In the genomic region with DNA sequence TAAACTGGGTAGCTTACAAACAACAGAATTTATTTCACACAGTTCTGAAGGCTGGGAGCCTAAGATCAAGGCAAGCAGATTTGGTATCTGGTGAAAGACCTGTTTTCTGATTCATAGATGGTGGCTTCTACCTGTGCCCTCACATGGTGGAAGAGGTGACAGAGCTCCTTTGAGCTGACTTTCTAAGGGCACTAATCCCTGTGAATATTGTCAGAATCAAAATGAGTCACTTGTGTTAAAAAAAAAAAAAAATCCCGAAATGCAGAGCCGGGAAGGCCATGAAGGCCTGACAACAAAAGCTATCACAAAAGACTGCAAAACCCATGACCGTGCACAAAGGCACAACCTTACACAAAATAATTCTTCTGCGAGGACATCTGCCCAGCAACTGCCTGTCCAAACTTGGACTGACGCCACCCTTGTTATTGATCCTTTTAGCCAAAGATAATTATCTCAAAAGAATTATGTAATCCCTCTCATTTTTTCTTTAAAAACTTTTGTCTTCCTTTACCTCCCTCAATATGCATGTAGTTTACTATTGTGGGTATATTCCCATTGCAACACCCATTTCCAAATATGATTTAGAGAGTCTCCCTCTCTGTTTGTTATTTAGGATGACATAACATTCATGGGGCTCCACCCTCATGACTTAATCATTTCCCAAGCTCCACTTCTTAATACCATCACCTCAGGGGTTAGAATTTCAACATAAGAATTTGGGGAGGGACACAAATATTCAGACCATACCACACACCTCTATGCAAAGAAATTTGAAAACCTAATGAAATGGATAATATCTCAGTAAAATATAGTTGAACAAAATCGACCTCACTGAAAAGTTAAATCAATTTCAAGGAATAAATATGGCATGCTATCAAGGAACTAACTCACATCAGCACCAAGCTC, we compare ENCODE assay signal across 1 cellular context.
A peak's percentile ranks its signal among the peaks of the same experiment; 100 is the strongest.
TF ChIP-seq lines count a peak whose summit lies in the region.

No MANE protein-coding gene starts in this region.

TF ChIP-seq in HEK293, 187 proteins besides CTCF, POLR2A, EP300 and RAD21 (continued from another document):
- TF ChIP-seq ZBTB11 (tag by site-specific recombination; conservative IDR thresholded peaks at IDR 0.05; ENCODE audit: low read depth) (0 out of 2 replicates have a peak, but pooled peaks have one; percentile 8), YY1 (tag by site-specific recombination; IDR thresholded peaks at IDR 0.05) (no peak), ZNF335 (tag by site-specific recombination; conservative IDR thresholded peaks at IDR 0.05) (peak; percentile 81), ZNF707 (tag by site-specific recombination; IDR thresholded peaks at IDR 0.05) (no peak), SP7 (tag by site-specific recombination; IDR thresholded peaks at IDR 0.05) (peak; percentile 57; the same call in 1 of the 2 replicates), ZNF701 (tag by site-specific recombination; IDR thresholded peaks at IDR 0.05) (no peak), ZNF629 (tag by site-specific recombination; IDR thresholded peaks at IDR 0.05) (peak; percentile 88), ATF2 (tag by site-specific recombination; IDR thresholded peaks at IDR 0.05; ENCODE audit: low read depth) (peak; percentile 76; the same call in 1 of the 2 replicates), ZNF394 (tag by site-specific recombination; IDR thresholded peaks at IDR 0.05; ENCODE audit: borderline replicate concordance) (peak; percentile 31; the same call in 1 of the 2 replicates), ZNF664 (tag by site-specific recombination; IDR thresholded peaks at IDR 0.05) (peak; percentile 71), ZBTB21 (tag by site-specific recombination; IDR thresholded peaks at IDR 0.05) (peak; percentile 68), ZNF610 (tag by site-specific recombination; IDR thresholded peaks at IDR 0.05; ENCODE audit: borderline replicate concordance) (no peak), ZXDB (tag by site-specific recombination; IDR thresholded peaks at IDR 0.05) (no peak), ZBTB48 (tag by site-specific recombination; IDR thresholded peaks at IDR 0.05) (no peak), ZNF585B (tag by site-specific recombination; IDR thresholded peaks at IDR 0.05) (no peak), WT1 (tag by site-specific recombination; IDR thresholded peaks at IDR 0.05) (no peak), ZNF558 (tag by site-specific recombination; IDR thresholded peaks at IDR 0.05) (no peak), ZNF175 (tag by site-specific recombination; IDR thresholded peaks at IDR 0.05) (no peak), ZNF776 (tag by site-specific recombination; IDR thresholded peaks at IDR 0.05; ENCODE audit: borderline replicate concordance) (no peak), ZNF366 (tag by site-specific recombination; conservative IDR thresholded peaks at IDR 0.05) (peak; percentile 51; the same call in 1 of the 2 replicates), PRDM4 (tag by site-specific recombination; IDR thresholded peaks at IDR 0.05) (no peak), ZNF324 (tag by site-specific recombination; IDR thresholded peaks at IDR 0.05) (peak; percentile 38; the same call in 1 of the 2 replicates), GLIS1 (tag by site-specific recombination; IDR thresholded peaks at IDR 0.05) (no peak), YY2 (tag by site-specific recombination; IDR thresholded peaks at IDR 0.05) (no peak)
- TF ChIP-seq, protein P1, sequence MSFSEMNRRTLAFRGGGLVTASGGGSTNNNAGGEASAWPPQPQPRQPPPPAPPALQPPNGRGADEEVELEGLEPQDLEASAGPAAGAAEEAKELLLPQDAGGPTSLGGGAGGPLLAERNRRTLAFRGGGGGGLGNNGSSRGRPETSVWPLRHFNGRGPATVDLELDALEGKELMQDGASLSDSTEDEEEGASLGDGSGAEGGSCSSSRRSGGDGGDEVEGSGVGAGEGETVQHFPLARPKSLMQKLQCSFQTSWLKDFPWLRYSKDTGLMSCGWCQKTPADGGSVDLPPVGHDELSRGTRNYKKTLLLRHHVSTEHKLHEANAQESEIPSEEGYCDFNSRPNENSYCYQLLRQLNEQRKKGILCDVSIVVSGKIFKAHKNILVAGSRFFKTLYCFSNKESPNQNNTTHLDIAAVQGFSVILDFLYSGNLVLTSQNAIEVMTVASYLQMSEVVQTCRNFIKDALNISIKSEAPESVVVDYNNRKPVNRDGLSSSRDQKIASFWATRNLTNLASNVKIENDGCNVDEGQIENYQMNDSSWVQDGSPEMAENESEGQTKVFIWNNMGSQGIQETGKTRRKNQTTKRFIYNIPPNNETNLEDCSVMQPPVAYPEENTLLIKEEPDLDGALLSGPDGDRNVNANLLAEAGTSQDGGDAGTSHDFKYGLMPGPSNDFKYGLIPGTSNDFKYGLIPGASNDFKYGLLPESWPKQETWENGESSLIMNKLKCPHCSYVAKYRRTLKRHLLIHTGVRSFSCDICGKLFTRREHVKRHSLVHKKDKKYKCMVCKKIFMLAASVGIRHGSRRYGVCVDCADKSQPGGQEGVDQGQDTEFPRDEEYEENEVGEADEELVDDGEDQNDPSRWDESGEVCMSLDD (tag by site-specific recombination; IDR thresholded peaks at IDR 0.05) = 0 out of 2 replicates have a peak, but pooled peaks have one; percentile 13
- TF ChIP-seq, protein P2, sequence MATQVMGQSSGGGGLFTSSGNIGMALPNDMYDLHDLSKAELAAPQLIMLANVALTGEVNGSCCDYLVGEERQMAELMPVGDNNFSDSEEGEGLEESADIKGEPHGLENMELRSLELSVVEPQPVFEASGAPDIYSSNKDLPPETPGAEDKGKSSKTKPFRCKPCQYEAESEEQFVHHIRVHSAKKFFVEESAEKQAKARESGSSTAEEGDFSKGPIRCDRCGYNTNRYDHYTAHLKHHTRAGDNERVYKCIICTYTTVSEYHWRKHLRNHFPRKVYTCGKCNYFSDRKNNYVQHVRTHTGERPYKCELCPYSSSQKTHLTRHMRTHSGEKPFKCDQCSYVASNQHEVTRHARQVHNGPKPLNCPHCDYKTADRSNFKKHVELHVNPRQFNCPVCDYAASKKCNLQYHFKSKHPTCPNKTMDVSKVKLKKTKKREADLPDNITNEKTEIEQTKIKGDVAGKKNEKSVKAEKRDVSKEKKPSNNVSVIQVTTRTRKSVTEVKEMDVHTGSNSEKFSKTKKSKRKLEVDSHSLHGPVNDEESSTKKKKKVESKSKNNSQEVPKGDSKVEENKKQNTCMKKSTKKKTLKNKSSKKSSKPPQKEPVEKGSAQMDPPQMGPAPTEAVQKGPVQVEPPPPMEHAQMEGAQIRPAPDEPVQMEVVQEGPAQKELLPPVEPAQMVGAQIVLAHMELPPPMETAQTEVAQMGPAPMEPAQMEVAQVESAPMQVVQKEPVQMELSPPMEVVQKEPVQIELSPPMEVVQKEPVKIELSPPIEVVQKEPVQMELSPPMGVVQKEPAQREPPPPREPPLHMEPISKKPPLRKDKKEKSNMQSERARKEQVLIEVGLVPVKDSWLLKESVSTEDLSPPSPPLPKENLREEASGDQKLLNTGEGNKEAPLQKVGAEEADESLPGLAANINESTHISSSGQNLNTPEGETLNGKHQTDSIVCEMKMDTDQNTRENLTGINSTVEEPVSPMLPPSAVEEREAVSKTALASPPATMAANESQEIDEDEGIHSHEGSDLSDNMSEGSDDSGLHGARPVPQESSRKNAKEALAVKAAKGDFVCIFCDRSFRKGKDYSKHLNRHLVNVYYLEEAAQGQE (tag by site-specific recombination; IDR thresholded peaks at IDR 0.05) = no peak
